In genomic region chr6:135030532-135031178, GRCh38 we compare ENCODE assay signal across 17 cellular contexts. TPM values are rescaled to one million over a fixed set of nuclear protein-coding genes. Genes with fewer than 3 reads are reported as not detected.
DNase-seq lines count a peak whose midpoint lies in the region; ATAC-seq and TF ChIP-seq lines count a peak whose summit lies in the region.
"Had no signal": no experiment of that assay in that cellular context is flagged by ENCODE, and none has a peak within 500 bp of the region (broad histone marks: within the 10 kb centered on the region; RNA-seq: fewer than 3 reads in every experiment).

No MANE protein-coding gene starts in this region.

- H3K4me1 Mint-ChIP-seq in activated CD4-positive, alpha-beta memory T cell treated with anti-CD3 and anti-CD28 coated beads, Interleukin-2, amount 10 ng/mL, durations not matched to agents 7 days and 5 days = peaks cover 39% of the 10 kb centered on the region
- H3K4me1 Mint-ChIP-seq in endothelial cell (ENCODE audit: unreplicated experiment) (no peaks in the 10 kb centered on the region), H9 (peaks cover 8 to 17% of the 10 kb centered on the region in 2 experiments)

- peak overlapping the region; percentile 4 for H3K4me3 Mint-ChIP-seq in activated CD4-positive, alpha-beta memory T cell treated with anti-CD3 and anti-CD28 coated beads, Interleukin-2, amount 10 ng/mL, durations not matched to agents 7 days and 5 days
- no peak overlapping the region for H3K4me3 Mint-ChIP-seq in endothelial cell (ENCODE audit: unreplicated experiment)
- no peak overlapping the region for H3K4me3 Mint-ChIP-seq in H9
- H3K4me3 Mint-ChIP-seq: B cell; dendritic cell treated with granulocyte-macrophage colony-stimulating factor and Interleukin-4, amounts not matched to agents 40 ng/mL and 50 ng/mL, for 4 days had no signal

- no peak overlapping the region for H2BK5ac ChIP-seq in H9 (ENCODE audit: insufficient read length, low read length)

- no peak overlapping the region for H2AFZ ChIP-seq in H9 (ENCODE audit: low read length)

- no peak overlapping the region for H2BK15ac ChIP-seq in H9 (ENCODE audit: low read depth, low read length)

- H3K4me2 ChIP-seq in H9 (ENCODE audit: insufficient read depth, insufficient read length, low read length) = no peak overlapping the region

- H2AK5ac ChIP-seq in H9 (ENCODE audit: insufficient read length, low read length) = no peak overlapping the region

- no peak overlapping the region for H2BK12ac ChIP-seq in H9 (ENCODE audit: insufficient read length, low read depth, low read length)

- POLR2A ChIA-PET in activated CD4-positive, alpha-beta memory T cell treated with anti-CD3 and anti-CD28 coated beads, Interleukin-2, amount 10 ng/mL, durations not matched to agents 7 days and 5 days (lab: Charles Lee) = no interaction called here

- no peak overlapping the region for H3K9ac ChIP-seq in H9 (ENCODE audit: extremely low read depth, insufficient read length, low read length)

- no peak overlapping the region for H3K23ac ChIP-seq in H9 (ENCODE audit: insufficient read length, low read depth, low read length)

- H3K4ac ChIP-seq in H9 (ENCODE audit: low read depth, low read length) = no peak overlapping the region

- H4K20me1 ChIP-seq in H9 (ENCODE audit: control insufficient read depth, insufficient read depth, insufficient read length) = no peaks in the 10 kb centered on the region

- DNase-seq in stimulated activated CD4-positive, alpha-beta T cell treated with anti-CD3 and anti-CD28 coated beads, Interleukin-1b, Interleukin-23, amount 100 ng/mL, for 48 hours = peak; percentile 41
- DNase-seq in stimulated activated CD4-positive, alpha-beta T cell treated with anti-CD3 and anti-CD28 coated beads, Interleukin-12 subunit alpha, Interleukin-12 subunit beta, amount 100 ng/mL, for 4 hours = no peak
- no peak for DNase-seq in activated CD4-positive, alpha-beta memory T cell treated with anti-CD3 and anti-CD28 coated beads, Interleukin-2, amount 10 ng/mL, durations not matched to agents 7 days and 5 days
- DNase-seq in endothelial cell (ENCODE audit: low spot score) = no peak
- DNase-seq in NCI-H82 (lab: John Stamatoyannopoulos, UW) = no peak
- DNase-seq in H9 = no peak
- no peak for DNase-seq in A172 (ENCODE audit: low spot score)
- DNase-seq: activated CD4-positive, CD25-positive, alpha-beta regulatory T cell treated with anti-CD3 and anti-CD28 coated beads, Interleukin-2, amount 50 U/mL, for 72 hours; amniotic stem cell; foreskin melanocyte; immature natural killer cell; Karpas-422; NCI-H2107 had no signal

- peak overlapping the region; percentile 41 for H3K27ac Mint-ChIP-seq in activated CD4-positive, alpha-beta memory T cell treated with anti-CD3 and anti-CD28 coated beads, Interleukin-2, amount 10 ng/mL, durations not matched to agents 7 days and 5 days
- H3K27ac Mint-ChIP-seq in endothelial cell (ENCODE audit: unreplicated experiment) (peak overlapping the region; percentile 21), H9 (peak overlapping the region in 1 of 3 experiments; percentile 65; a peak in 2 of 7 replicates)
- H3K27ac Mint-ChIP-seq: B cell; dendritic cell treated with granulocyte-macrophage colony-stimulating factor and Interleukin-4, amounts not matched to agents 40 ng/mL and 50 ng/mL, for 4 days had no signal

- H3K56ac ChIP-seq in H9 (ENCODE audit: insufficient read length, low read depth, low read length) = no peak overlapping the region

- no peak overlapping the region for H3K14ac ChIP-seq in H9 (ENCODE audit: insufficient read depth, low read length)

- no peak overlapping the region for H3T11ph ChIP-seq in H9 (ENCODE audit: low read length)

- peaks cover 66% of the 10 kb centered on the region for H3K36me3 Mint-ChIP-seq in activated CD4-positive, alpha-beta memory T cell treated with anti-CD3 and anti-CD28 coated beads, Interleukin-2, amount 10 ng/mL, durations not matched to agents 7 days and 5 days (ENCODE audit: low read depth)
- peaks cover 3% of the 10 kb centered on the region for H3K36me3 Mint-ChIP-seq in endothelial cell (ENCODE audit: low read depth, unreplicated experiment)
- peaks cover 7 to 19% (median 15%) of the 10 kb centered on the region in 3 experiments; a peak in 5 of 7 replicates for H3K36me3 Mint-ChIP-seq in H9 (ENCODE audit: insufficient read depth in 1 of 3, low read depth in 3 of 3)

- no peaks in the 10 kb centered on the region for H3K27me3 ChIP-seq in H9 (ENCODE audit: insufficient read depth, low read length)

- H4K8ac ChIP-seq in H9 (replicated peaks; ENCODE audit: insufficient read length, low read depth, low read length) = no peak overlapping the region

- H3K18ac ChIP-seq in H9 (ENCODE audit: insufficient read length, low read depth, low read length) = no peak overlapping the region

- no peak overlapping the region for H4K5ac ChIP-seq in H9 (ENCODE audit: insufficient read length, low read depth, low read length)

- CTCF ChIA-PET in activated CD4-positive, alpha-beta memory T cell treated with anti-CD3 and anti-CD28 coated beads, Interleukin-2, amount 10 ng/mL, durations not matched to agents 7 days and 5 days (lab: Charles Lee) = interaction anchor here (2.2 kb wide), 1 partner anchor 153 kb away, joined by 6 read pairs; no protein-coding TSS in a partner anchor

- H3K27me3 Mint-ChIP-seq in activated CD4-positive, alpha-beta memory T cell treated with anti-CD3 and anti-CD28 coated beads, Interleukin-2, amount 10 ng/mL, durations not matched to agents 7 days and 5 days = no peaks in the 10 kb centered on the region
- no peaks in the 10 kb centered on the region for H3K27me3 Mint-ChIP-seq in endothelial cell (ENCODE audit: unreplicated experiment)
- H3K27me3 Mint-ChIP-seq in H9 (ENCODE audit: low read depth) = no peaks in the 10 kb centered on the region
- H3K27me3 Mint-ChIP-seq: B cell; dendritic cell treated with granulocyte-macrophage colony-stimulating factor and Interleukin-4, amounts not matched to agents 40 ng/mL and 50 ng/mL, for 4 days had no signal

- no peaks in the 10 kb centered on the region for H3K4me1 ChIP-seq in H9 (ENCODE audit: insufficient read depth, low read length)

- no peaks in the 10 kb centered on the region for H3K79me1 ChIP-seq in H9 (ENCODE audit: insufficient read depth, low read depth, low read length, poor library complexity, severe bottlenecking)

- TF ChIP-seq CTCF in endothelial cell (IDR thresholded peaks at IDR 0.05; ENCODE audit: unreplicated experiment) (no peak), H9 (conservative IDR thresholded peaks at IDR 0.05) (no peak)

- no peaks in the 10 kb centered on the region for H3K9me3 Mint-ChIP-seq in activated CD4-positive, alpha-beta memory T cell treated with anti-CD3 and anti-CD28 coated beads, Interleukin-2, amount 10 ng/mL, durations not matched to agents 7 days and 5 days
- H3K9me3 Mint-ChIP-seq in endothelial cell (ENCODE audit: unreplicated experiment) (no peaks in the 10 kb centered on the region), H9 (no peaks in the 10 kb centered on the region)
- H3K9me3 Mint-ChIP-seq: dendritic cell treated with granulocyte-macrophage colony-stimulating factor and Interleukin-4, amounts not matched to agents 40 ng/mL and 50 ng/mL, for 4 days; immature natural killer cell had no signal

- no peaks in the 10 kb centered on the region for H3K79me2 ChIP-seq in H9 (ENCODE audit: insufficient read depth, low read length)

- no CpG with 5 or more reads among the region's 5 CpGs for WGBS in H9 (ENCODE audit: extremely low coverage, insufficient read length, low lambda C conversion rate)

- no peaks in the 10 kb centered on the region for H3K9me3 ChIP-seq in H9 (ENCODE audit: control insufficient read depth, low read depth, low read length)

- H4K91ac ChIP-seq in H9 (ENCODE audit: insufficient read length, low read depth, low read length) = no peak overlapping the region

- H2BK20ac ChIP-seq in H9 (ENCODE audit: low read depth, low read length, poor library complexity, severe bottlenecking) = no peak overlapping the region

- no peaks in the 10 kb centered on the region for H3K23me2 ChIP-seq in H9 (ENCODE audit: insufficient read length, low read depth, low read length, poor library complexity, severe bottlenecking)

- ATAC-seq in HG03565 (IDR thresholded peaks at IDR 0.05; ENCODE audit: unreplicated experiment) = no peak
- ATAC-seq: SK-N-SH treated with all-trans-retinoic acid at 6 μM for 48 hours had no signal

- H2BK120ac ChIP-seq in H9 (ENCODE audit: low read depth, low read length, poor library complexity, severe bottlenecking) = no peak overlapping the region

- H3K27ac ChIP-seq in H9 (ENCODE audit: insufficient read length, low read depth, low read length) = no peak overlapping the region

RNA-seq across cellular contexts. Expression of gene HBS1L, which starts 24.0 kb away (rescaled TPM):
- 10 to 100 TPM; 90.3 to 91.6 TPM for total RNA-seq in activated CD4-positive, alpha-beta memory T cell treated with anti-CD3 and anti-CD28 coated beads, Interleukin-2, amount 10 ng/mL, durations not matched to agents 7 days and 5 days
- 93.3 TPM for total RNA-seq in endothelial cell (ENCODE audit: unreplicated experiment)
- total RNA-seq in H9 (2021) = 104 and 110 TPM in 2 replicates
- 157 and 160 TPM in 2 replicates for total RNA-seq in A172 (2014; rRNA removed; shearing (Covaris generic))
